8 cellular contexts compared by ENCODE assay signal in the genomic region with DNA sequence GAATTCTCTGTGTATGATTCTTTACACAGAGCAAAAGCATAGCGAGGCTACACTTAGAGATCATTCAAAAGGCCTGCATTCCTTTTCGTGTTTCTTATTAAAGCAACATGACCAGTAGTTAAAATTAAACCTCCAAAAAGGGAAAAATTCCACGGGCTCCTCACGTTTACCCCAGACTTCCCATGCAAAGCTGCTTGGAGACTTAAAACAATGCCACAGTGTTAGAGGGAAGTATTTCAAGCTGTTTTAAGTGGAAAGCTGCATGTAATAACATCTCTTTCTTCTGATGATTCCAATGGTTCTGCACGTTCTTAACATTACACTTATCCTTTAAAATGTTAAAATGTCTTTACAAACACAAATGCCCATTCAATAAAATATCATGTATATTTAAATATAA.
"Had no signal": no experiment of that assay in that cellular context is flagged by ENCODE, and none has a peak within 500 bp of the region (broad histone marks: within the 10 kb centered on the region; RNA-seq: fewer than 3 reads in every experiment).

No MANE protein-coding gene starts in this region.

- H3K4me1 ChIP-seq: HAP-1 had no signal

- H3K36me3 ChIP-seq: HAP-1 had no signal

- ATAC-seq: HCT116, K562 had no signal

- H3K4me3 ChIP-seq: HAP-1, K562 had no signal

- H3K9me3 ChIP-seq: HAP-1 had no signal

- DNase-seq: GOT3, H7, HFFc6, IMR-90, KG1 had no signal
